3 cellular contexts compared by ENCODE assay signal in genomic region chr17:33433581-33433980, GRCh38.
"Had no signal": no experiment of that assay in that cellular context is flagged by ENCODE, and none has a peak within 500 bp of the region (broad histone marks: within the 10 kb centered on the region; RNA-seq: fewer than 3 reads in every experiment).

No MANE protein-coding gene starts in this region.

- DNase-seq: GDM1, GF-D8 had no signal

- ATAC-seq: GM12878 had no signal

- H3K4me3 ChIP-seq: GM12878 had no signal
